Comparison of ENCODE assay signal across 19 cellular contexts in the genomic region with DNA sequence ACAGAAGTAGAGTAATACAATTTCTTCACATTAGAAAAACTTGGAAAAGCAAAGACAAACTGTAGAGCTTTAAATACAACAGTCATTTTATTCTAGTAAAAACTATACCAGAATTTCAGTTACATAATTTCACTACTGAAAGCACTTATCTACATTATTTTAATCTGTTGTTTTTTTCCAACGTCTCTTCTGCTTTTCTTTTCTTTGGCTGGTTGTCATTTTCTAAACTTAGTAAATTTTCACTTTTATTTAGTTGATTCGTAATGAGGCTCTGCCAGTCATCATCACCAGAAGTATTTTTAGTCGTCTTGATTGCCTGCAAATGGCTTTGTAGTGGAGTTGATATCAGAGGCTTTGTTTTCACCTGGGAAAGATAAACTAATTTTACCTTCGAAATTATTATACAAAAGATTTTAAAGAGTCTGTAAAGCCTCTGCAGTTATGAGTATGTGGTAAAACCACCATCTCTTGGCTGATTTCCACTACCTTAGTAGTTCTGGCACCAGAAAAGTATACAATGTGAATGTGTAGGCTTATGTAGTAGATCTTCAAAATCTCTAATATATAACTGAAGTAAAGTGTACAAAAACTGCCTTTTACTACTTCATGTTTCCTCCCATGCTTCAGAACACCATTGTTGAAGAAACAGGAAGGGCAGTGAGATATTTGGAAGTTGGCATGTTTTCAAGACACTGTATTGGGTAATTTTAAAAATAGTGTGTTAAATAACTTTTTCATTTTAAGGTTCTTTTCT. TPM values are rescaled to one million over a fixed set of nuclear protein-coding genes. Genes with fewer than 3 reads are reported as not detected.
DNase-seq lines count a peak whose midpoint lies in the region; ATAC-seq, FAIRE-seq and TF ChIP-seq lines count a peak whose summit lies in the region.
"Had no signal": no experiment of that assay in that cellular context is flagged by ENCODE, and none has a peak within 500 bp of the region (broad histone marks: within the 10 kb centered on the region; RNA-seq: fewer than 3 reads in every experiment).

No MANE protein-coding gene starts in this region.

- CTCF ChIA-PET in CD8-positive, alpha-beta T cell (lab: Charles Lee): no interaction called here

- peak overlapping the region; percentile 53 for H3K27ac Mint-ChIP-seq in T-helper 2 cell treated with Interferon-gamma antibody and Interleukin-4, amounts not matched to agents 5 μg/mL and 100 μg/mL, for 36 hours
- H3K27ac Mint-ChIP-seq in CD8-positive, alpha-beta T cell: peak overlapping the region; percentile 32
- H3K27ac Mint-ChIP-seq in stimulated activated naive B cell treated with anti-CD40 and anti-IgM and Interleukin-4, amounts not matched to agents 10 μg/mL and 1 μg/mL and 100 μg/mL, for 72 hours: no peak overlapping the region
- H3K27ac Mint-ChIP-seq: dendritic cell treated with granulocyte-macrophage colony-stimulating factor and Interleukin-4, amounts not matched to agents 40 ng/mL and 50 ng/mL, for 4 days had no signal

- H3K9me3 Mint-ChIP-seq in T-helper 2 cell treated with Interferon-gamma antibody and Interleukin-4, amounts not matched to agents 5 μg/mL and 100 μg/mL, for 36 hours: peaks cover 6% of the 10 kb centered on the region
- peaks cover 6% of the 10 kb centered on the region for H3K9me3 Mint-ChIP-seq in CD8-positive, alpha-beta T cell
- H3K9me3 Mint-ChIP-seq in stimulated activated naive B cell treated with anti-CD40 and anti-IgM and Interleukin-4, amounts not matched to agents 10 μg/mL and 1 μg/mL and 100 μg/mL, for 72 hours: peaks cover 2 to 4% of the 10 kb centered on the region in 2 donors

- H3K27ac ChIP-seq in CD8-positive, alpha-beta T cell (ENCODE audit: low read depth, low read length): no peak overlapping the region
- H3K27ac ChIP-seq in kidney (ENCODE audit: low read depth in 2 of 2, low read length in 2 of 2): no peak overlapping the region
- H3K27ac ChIP-seq: ascending aorta, HL-60 had no signal

- peak; percentile 47 for FAIRE-seq in kidney (lab: Jason Lieb, UNC)

- no peak for TF ChIP-seq CTCF in CD8-positive, alpha-beta T cell (IDR thresholded peaks at IDR 0.05)
- TF ChIP-seq CTCF in astrocyte of the cerebellum (IDR thresholded peaks at IDR 0.05; ENCODE audit: low read depth, low read length, missing control alignments): no peak
- no peak for TF ChIP-seq CTCF in kidney (IDR thresholded peaks at IDR 0.05; ENCODE audit: borderline replicate concordance, extremely low read depth, insufficient read depth)

- in situ Hi-C loops in astrocyte of the cerebellum (cut with HindIII; ENCODE audit: low sequenced_read_pairs): no loop called here

- H3K27me3 Mint-ChIP-seq in T-helper 2 cell treated with Interferon-gamma antibody and Interleukin-4, amounts not matched to agents 5 μg/mL and 100 μg/mL, for 36 hours (ENCODE audit: low read depth): no peaks in the 10 kb centered on the region
- H3K27me3 Mint-ChIP-seq in CD8-positive, alpha-beta T cell (ENCODE audit: low read depth): no peaks in the 10 kb centered on the region
- H3K27me3 Mint-ChIP-seq in stimulated activated naive B cell treated with anti-CD40 and anti-IgM and Interleukin-4, amounts not matched to agents 10 μg/mL and 1 μg/mL and 100 μg/mL, for 72 hours: no peaks in the 10 kb centered on the region
- H3K27me3 Mint-ChIP-seq: CD8-positive, alpha-beta memory T cell; dendritic cell treated with granulocyte-macrophage colony-stimulating factor and Interleukin-4, amounts not matched to agents 40 ng/mL and 50 ng/mL, for 4 days had no signal

- H3K4me1 ChIP-seq in CD8-positive, alpha-beta T cell (ENCODE audit: insufficient read depth, low read length): no peaks in the 10 kb centered on the region
- no peaks in the 10 kb centered on the region for H3K4me1 ChIP-seq in kidney (ENCODE audit: control insufficient read depth in 1 of 2, insufficient read depth in 1 of 2, low read depth in 1 of 2, low read length in 2 of 2)
- H3K4me1 ChIP-seq: ascending aorta had no signal

- no peak overlapping the region for H3K4me3 ChIP-seq in CD8-positive, alpha-beta T cell (ENCODE audit: low read depth, low read length)
- H3K4me3 ChIP-seq in astrocyte of the cerebellum (ENCODE audit: low read depth, low read length): no peak overlapping the region
- no peak overlapping the region for H3K4me3 ChIP-seq in kidney (ENCODE audit: low read length in 2 of 2)
- H3K4me3 ChIP-seq: ascending aorta, esophagus muscularis mucosa, skin epidermis had no signal

- no peak for DNase-seq in T-helper 2 cell treated with Interferon-gamma antibody and Interleukin-4, amounts not matched to agents 5 μg/mL and 100 μg/mL, for 36 hours (ENCODE audit: low spot score)
- DNase-seq in T-helper 2 cell (no peak), astrocyte of the cerebellum (ENCODE audit: low read depth) (peak; percentile 62), kidney (no peak), HCEC 1CT (no peak)
- DNase-seq in CD8-positive, alpha-beta T cell: no peak
- DNase-seq in stimulated activated naive B cell treated with anti-CD40 and anti-IgM and Interleukin-4, amounts not matched to agents 10 μg/mL and 1 μg/mL and 100 μg/mL, for 72 hours: no peak
- DNase-seq: 8988T; activated gamma-delta T cell; CD8-positive, alpha-beta memory T cell; left colon; NCI-H748 treated with DMSO at 0.1 percent for 48 hours; trophoblast cell had no signal

- intact Hi-C loops in CD8-positive, alpha-beta T cell (cut with DNase I, micrococcal nuclease): no loop called here
- intact Hi-C loops in kidney (cut with DNase I): no loop called here

- no peaks in the 10 kb centered on the region for H3K9me3 ChIP-seq in CD8-positive, alpha-beta T cell (ENCODE audit: low read length)
- H3K9me3 ChIP-seq in kidney (ENCODE audit: control insufficient read depth in 1 of 2, low read length in 2 of 2): no peaks in the 10 kb centered on the region
- H3K9me3 ChIP-seq: ascending aorta, esophagus muscularis mucosa had no signal

- H3K36me3 Mint-ChIP-seq in T-helper 2 cell treated with Interferon-gamma antibody and Interleukin-4, amounts not matched to agents 5 μg/mL and 100 μg/mL, for 36 hours (ENCODE audit: low read depth): peaks cover 57% of the 10 kb centered on the region
- H3K36me3 Mint-ChIP-seq in CD8-positive, alpha-beta T cell: peaks cover 64% of the 10 kb centered on the region
- H3K36me3 Mint-ChIP-seq in stimulated activated naive B cell treated with anti-CD40 and anti-IgM and Interleukin-4, amounts not matched to agents 10 μg/mL and 1 μg/mL and 100 μg/mL, for 72 hours: peaks cover 18 to 33% of the 10 kb centered on the region in 2 donors

- ATAC-seq in CD8-positive, alpha-beta T cell: no peak
- no peak for ATAC-seq in GM21786 (IDR thresholded peaks at IDR 0.05; ENCODE audit: unreplicated experiment)
- ATAC-seq in stimulated activated naive B cell treated with anti-CD40 and anti-IgM and Interleukin-4, amounts not matched to agents 10 μg/mL and 1 μg/mL and 100 μg/mL, for 72 hours (replicated peaks): no peak
- ATAC-seq: left colon had no signal

- H3K4me1 Mint-ChIP-seq in T-helper 2 cell treated with Interferon-gamma antibody and Interleukin-4, amounts not matched to agents 5 μg/mL and 100 μg/mL, for 36 hours (ENCODE audit: low read depth): peaks cover 3% of the 10 kb centered on the region
- H3K4me1 Mint-ChIP-seq in CD8-positive, alpha-beta T cell (ENCODE audit: low read depth): peaks cover 2% of the 10 kb centered on the region
- H3K4me1 Mint-ChIP-seq in stimulated activated naive B cell treated with anti-CD40 and anti-IgM and Interleukin-4, amounts not matched to agents 10 μg/mL and 1 μg/mL and 100 μg/mL, for 72 hours: no peaks in the 10 kb centered on the region

- peaks cover 13% of the 10 kb centered on the region for H3K36me3 ChIP-seq in CD8-positive, alpha-beta T cell (ENCODE audit: insufficient read depth, low read length)
- H3K36me3 ChIP-seq in kidney (ENCODE audit: control insufficient read depth in 1 of 2, insufficient read depth in 2 of 2, low read length in 2 of 2): peaks cover 8 to 22% of the 10 kb centered on the region in 2 donors

- POLR2A ChIA-PET in CD8-positive, alpha-beta T cell (lab: Charles Lee): no interaction called here

- H3K4me3 Mint-ChIP-seq in T-helper 2 cell treated with Interferon-gamma antibody and Interleukin-4, amounts not matched to agents 5 μg/mL and 100 μg/mL, for 36 hours: no peak overlapping the region
- no peak overlapping the region for H3K4me3 Mint-ChIP-seq in CD8-positive, alpha-beta T cell
- no peak overlapping the region for H3K4me3 Mint-ChIP-seq in stimulated activated naive B cell treated with anti-CD40 and anti-IgM and Interleukin-4, amounts not matched to agents 10 μg/mL and 1 μg/mL and 100 μg/mL, for 72 hours
- H3K4me3 Mint-ChIP-seq: CD8-positive, alpha-beta memory T cell; dendritic cell treated with granulocyte-macrophage colony-stimulating factor and Interleukin-4, amounts not matched to agents 40 ng/mL and 50 ng/mL, for 4 days had no signal

- H3K9ac ChIP-seq in kidney (ENCODE audit: low read length in 2 of 2): no peak overlapping the region

- no peaks in the 10 kb centered on the region for H3K27me3 ChIP-seq in CD8-positive, alpha-beta T cell (ENCODE audit: insufficient read depth, low read length)
- H3K27me3 ChIP-seq: ascending aorta, esophagus muscularis mucosa had no signal

RNA-seq across cellular contexts. Expression of a gene that starts 19.2 kb away (rescaled TPM):
- total RNA-seq in CD8-positive, alpha-beta T cell: 100 to 1,000 TPM; 269 to 274 TPM
- total RNA-seq in kidney: 168 TPM
- 300 TPM for polyA plus RNA-seq in kidney (ENCODE audit: insufficient read depth, low read depth, low replicate concordance)
